13 cellular contexts compared by ENCODE assay signal in the genomic region with DNA sequence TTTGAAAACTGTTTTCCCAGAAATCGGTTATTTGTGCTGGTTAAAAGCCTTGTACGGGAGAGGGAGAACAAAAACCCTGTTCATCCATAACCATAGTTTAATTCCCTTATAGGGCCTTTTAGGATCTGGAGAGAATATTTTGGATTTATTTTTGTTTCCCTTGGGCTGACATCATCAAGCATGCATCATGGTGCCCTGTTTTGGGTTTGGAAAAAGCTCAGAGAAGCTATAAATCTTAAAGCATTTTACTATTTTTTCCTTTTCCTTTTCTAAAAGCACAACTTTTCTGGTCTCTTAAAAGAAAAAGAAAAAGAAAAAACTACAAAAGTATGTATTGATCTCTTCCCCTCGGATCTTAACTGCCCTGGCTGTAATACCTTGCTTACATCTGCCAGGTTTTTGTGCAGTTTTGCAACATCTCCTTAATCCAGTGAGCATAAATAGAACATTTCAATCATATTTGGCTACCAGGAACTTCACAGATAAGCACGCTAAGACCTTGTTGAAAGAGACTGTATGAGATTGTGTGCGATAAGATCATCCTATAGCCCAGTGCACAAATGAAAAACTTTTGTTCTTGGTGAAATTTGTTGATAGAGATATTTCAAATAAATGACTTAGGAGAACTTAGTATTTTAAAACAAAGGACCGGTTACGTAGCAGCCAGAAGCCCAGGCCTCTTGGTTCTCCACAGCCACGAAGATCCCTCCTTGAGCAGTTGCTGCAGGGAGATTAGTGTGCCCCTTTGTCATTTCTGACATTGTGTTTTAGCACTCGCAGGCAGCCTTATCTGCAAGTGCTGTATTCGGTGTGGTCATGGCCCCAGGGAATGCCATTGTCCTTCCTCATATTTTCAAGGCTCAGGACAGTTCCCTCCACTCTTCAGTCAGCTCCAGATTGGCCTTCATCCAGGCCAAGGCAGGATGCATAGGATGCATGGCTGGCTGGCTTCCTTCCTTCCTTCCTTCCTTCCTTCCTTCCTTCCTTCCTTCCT.
DNase-seq lines count a peak whose midpoint lies in the region; ATAC-seq and TF ChIP-seq lines count a peak whose summit lies in the region.
"Had no signal": no experiment of that assay in that cellular context is flagged by ENCODE, and none has a peak within 500 bp of the region (broad histone marks: within the 10 kb centered on the region; RNA-seq: fewer than 3 reads in every experiment).

No MANE protein-coding gene starts in this region.

- intact Hi-C loops in left lung (cut with DNase I) (no loop called here), stomach (cut with DNase I; ENCODE audit: low total_unique reads) (no loop called here)

- no peak overlapping the region for H3K4me3 Mint-ChIP-seq in chondrocyte (ENCODE audit: unreplicated experiment)
- H3K4me3 Mint-ChIP-seq: activated naive CD4-positive, alpha-beta T cell treated with anti-CD3 and anti-CD28 coated beads for 36 hours had no signal

- no peak for TF ChIP-seq EP300 in stomach (IDR thresholded peaks at IDR 0.05)

- no peaks in the 10 kb centered on the region for H3K36me3 Mint-ChIP-seq in chondrocyte (ENCODE audit: low read depth)

- peak overlapping the region; percentile 76 for H3K27ac Mint-ChIP-seq in chondrocyte (ENCODE audit: unreplicated experiment)
- H3K27ac Mint-ChIP-seq: activated naive CD4-positive, alpha-beta T cell treated with anti-CD3 and anti-CD28 coated beads for 36 hours had no signal

- H3K27me3 ChIP-seq in left lung, result no peaks in the 10 kb centered on the region
- no peaks in the 10 kb centered on the region for H3K27me3 ChIP-seq in stomach

- TF ChIP-seq CTCF in chondrocyte (IDR thresholded peaks at IDR 0.05) (no peak), left lung (IDR thresholded peaks at IDR 0.05) (no peak), stomach (IDR thresholded peaks at IDR 0.05) (no peak)

- peaks cover 28 to 65% of the 10 kb centered on the region in 2 donors for H3K4me1 ChIP-seq in left lung
- peaks cover 69 to 99% (median 86%) of the 10 kb centered on the region in 4 donors for H3K4me1 ChIP-seq in stomach

- peak; percentile 82 for DNase-seq in HCEC 1CT
- DNase-seq in chondrocyte (ENCODE audit: low spot score), result no peak
- no peak for DNase-seq in left lung
- peak; percentile 57 for DNase-seq in stomach
- no peak for DNase-seq in SHP77 treated with DMSO at 0.1 percent for 48 hours (lab: John Stamatoyannopoulos, UW)
- no peak for DNase-seq in NCI-H2227 (lab: John Stamatoyannopoulos, UW; ENCODE audit: unreplicated experiment)
- DNase-seq in activated CD4-positive, alpha-beta T cell treated with anti-CD3 and anti-CD28 coated beads, Interleukin-2, amount 50 U/mL, for 48 hours, result no peak
- DNase-seq in RPMI8226, result no peak
- DNase-seq: activated naive CD4-positive, alpha-beta T cell treated with anti-CD3 and anti-CD28 coated beads for 36 hours; COR-L47; MG63; midbrain had no signal

- WGBS in stomach, 5 donors, result 39 to 48% (median 43%) methylated on average over 10 of the region's 10 CpGs

- no peaks in the 10 kb centered on the region for H3K9me3 ChIP-seq in left lung
- no peaks in the 10 kb centered on the region for H3K9me3 ChIP-seq in stomach
- H3K9me3 ChIP-seq: MG63 had no signal

- H3K36me3 ChIP-seq in left lung (no peaks in the 10 kb centered on the region), stomach (peaks cover 0 to 10% (median 3%) of the 10 kb centered on the region in 4 donors)
- H3K36me3 ChIP-seq: MG63 had no signal

- H3K4me1 Mint-ChIP-seq in chondrocyte (ENCODE audit: low read depth), result peaks cover 73% of the 10 kb centered on the region

- H3K27ac ChIP-seq in left lung (peak overlapping the region; percentile 42 to 59), stomach (peak overlapping the region; percentile 34 to 99 (median 75))

- H3K27me3 Mint-ChIP-seq in chondrocyte (ENCODE audit: low read depth), result no peaks in the 10 kb centered on the region

- no peak overlapping the region for H3K4me3 ChIP-seq in left lung
- no peak overlapping the region for H3K4me3 ChIP-seq in stomach
- H3K4me3 ChIP-seq: MG63 had no signal

- no peak for TF ChIP-seq POLR2A in stomach (IDR thresholded peaks at IDR 0.05)

- ATAC-seq in left lung, result peak; percentile 57
- ATAC-seq: activated CD4-positive, CD25-positive, alpha-beta regulatory T cell treated with anti-CD3 and anti-CD28 coated beads, Interleukin-2, amount 50 U/mL, for 24 hours had no signal

- no peaks in the 10 kb centered on the region for H3K9me3 Mint-ChIP-seq in chondrocyte (ENCODE audit: low read depth)
- H3K9me3 Mint-ChIP-seq: activated naive CD4-positive, alpha-beta T cell treated with anti-CD3 and anti-CD28 coated beads for 36 hours had no signal

Comparison
In these comparisons a context has a peak if more than half of its experiments do, and no peak if none do; other contexts are left out.
1. DNase-seq: peak in HCEC 1CT (single experiment) and stomach (single experiment); none in chondrocyte (single experiment), left lung (0 of 2), SHP77 treated with DMSO at 0.1 percent for 48 hours (single experiment), NCI-H2227 (single experiment), activated CD4-positive, alpha-beta T cell treated with anti-CD3 and anti-CD28 coated beads, Interleukin-2, amount 50 U/mL, for 48 hours (0 of 2) and RPMI8226 (single experiment).